Comparison of ENCODE assay signal across 1 cellular context in the genomic region with DNA sequence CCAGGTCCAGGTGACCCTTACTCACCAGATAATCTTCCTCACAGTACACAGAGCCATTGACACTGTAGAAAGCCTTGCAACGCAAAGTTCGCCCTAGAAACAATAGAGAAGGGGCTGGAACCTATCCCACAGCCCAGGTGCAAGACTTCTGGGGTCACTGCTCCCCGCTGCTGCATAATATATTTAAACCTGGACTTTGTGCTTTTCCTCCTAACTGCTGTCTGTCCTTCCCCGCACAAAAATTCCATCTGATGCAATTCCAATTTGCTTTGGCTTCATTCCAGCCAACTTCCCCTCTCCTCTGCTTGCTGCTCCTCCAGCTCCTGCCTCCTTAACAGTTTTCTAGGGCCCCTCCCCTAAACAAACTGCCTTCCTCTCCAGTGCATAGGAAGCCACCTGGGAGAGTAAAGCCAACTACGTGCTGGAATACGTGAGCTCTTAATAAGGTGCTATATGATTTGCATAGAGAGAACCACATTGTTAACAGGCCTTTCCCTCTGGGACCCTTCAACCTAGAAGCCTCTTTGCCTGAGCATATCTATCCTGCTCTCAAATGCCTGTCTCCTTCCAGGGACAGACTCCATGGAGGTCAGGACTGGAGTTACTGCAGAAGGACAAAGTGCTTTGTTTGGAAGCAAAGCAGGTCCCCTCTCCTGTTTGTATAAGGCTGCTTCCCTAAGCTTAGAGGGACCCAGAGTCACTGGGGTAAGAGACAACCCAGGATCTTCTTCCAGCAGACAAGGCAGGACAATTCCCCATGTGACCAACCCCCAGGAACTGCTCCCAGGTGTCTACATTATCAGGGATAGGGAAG.
TF ChIP-seq lines count a peak whose summit lies in the region.

No MANE protein-coding gene starts in this region.

TF ChIP-seq in HepG2, 621 proteins besides CTCF, POLR2A, EP300 and RAD21 (continued from another document and continues in another):
- TF ChIP-seq, protein P1, sequence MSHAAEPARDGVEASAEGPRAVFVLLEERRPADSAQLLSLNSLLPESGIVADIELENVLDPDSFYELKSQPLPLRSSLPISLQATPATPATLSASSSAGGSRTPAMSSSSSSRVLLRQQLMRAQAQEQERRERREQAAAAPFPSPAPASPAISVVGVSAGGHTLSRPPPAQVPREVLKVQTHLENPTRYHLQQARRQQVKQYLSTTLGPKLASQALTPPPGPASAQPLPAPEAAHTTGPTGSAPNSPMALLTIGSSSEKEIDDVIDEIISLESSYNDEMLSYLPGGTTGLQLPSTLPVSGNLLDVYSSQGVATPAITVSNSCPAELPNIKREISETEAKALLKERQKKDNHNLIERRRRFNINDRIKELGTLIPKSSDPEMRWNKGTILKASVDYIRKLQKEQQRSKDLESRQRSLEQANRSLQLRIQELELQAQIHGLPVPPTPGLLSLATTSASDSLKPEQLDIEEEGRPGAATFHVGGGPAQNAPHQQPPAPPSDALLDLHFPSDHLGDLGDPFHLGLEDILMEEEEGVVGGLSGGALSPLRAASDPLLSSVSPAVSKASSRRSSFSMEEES (CRISPR knock-in tag; IDR thresholded peaks at IDR 0.05), result peak; percentile 75
- no peak for TF ChIP-seq PHB2 (IDR thresholded peaks at IDR 0.05; ENCODE audit: partially characterized antibody)
- TF ChIP-seq ZNF792 (CRISPR knock-in tag; IDR thresholded peaks at IDR 0.05), result peak; percentile 68
- TF ChIP-seq CHD4 (IDR thresholded peaks at IDR 0.05; ENCODE audit: borderline replicate concordance, low read length), result peak; percentile 98; the same call in 1 of the 2 replicates
- no peak for TF ChIP-seq NFIC (IDR thresholded peaks at IDR 0.05; ENCODE audit: low read length)
- 0 out of 2 replicates have a peak, but pooled peaks have one; percentile 9 for TF ChIP-seq MZF1 (CRISPR knock-in tag; IDR thresholded peaks at IDR 0.05; ENCODE audit: borderline replicate concordance)
- TF ChIP-seq, protein P2, sequence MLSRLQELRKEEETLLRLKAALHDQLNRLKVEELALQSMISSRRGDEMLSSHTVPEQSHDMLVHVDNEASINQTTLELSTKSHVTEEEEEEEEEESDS (CRISPR knock-in tag; IDR thresholded peaks at IDR 0.05; ENCODE audit: borderline replicate concordance), result no peak
- TF ChIP-seq, protein P3, sequence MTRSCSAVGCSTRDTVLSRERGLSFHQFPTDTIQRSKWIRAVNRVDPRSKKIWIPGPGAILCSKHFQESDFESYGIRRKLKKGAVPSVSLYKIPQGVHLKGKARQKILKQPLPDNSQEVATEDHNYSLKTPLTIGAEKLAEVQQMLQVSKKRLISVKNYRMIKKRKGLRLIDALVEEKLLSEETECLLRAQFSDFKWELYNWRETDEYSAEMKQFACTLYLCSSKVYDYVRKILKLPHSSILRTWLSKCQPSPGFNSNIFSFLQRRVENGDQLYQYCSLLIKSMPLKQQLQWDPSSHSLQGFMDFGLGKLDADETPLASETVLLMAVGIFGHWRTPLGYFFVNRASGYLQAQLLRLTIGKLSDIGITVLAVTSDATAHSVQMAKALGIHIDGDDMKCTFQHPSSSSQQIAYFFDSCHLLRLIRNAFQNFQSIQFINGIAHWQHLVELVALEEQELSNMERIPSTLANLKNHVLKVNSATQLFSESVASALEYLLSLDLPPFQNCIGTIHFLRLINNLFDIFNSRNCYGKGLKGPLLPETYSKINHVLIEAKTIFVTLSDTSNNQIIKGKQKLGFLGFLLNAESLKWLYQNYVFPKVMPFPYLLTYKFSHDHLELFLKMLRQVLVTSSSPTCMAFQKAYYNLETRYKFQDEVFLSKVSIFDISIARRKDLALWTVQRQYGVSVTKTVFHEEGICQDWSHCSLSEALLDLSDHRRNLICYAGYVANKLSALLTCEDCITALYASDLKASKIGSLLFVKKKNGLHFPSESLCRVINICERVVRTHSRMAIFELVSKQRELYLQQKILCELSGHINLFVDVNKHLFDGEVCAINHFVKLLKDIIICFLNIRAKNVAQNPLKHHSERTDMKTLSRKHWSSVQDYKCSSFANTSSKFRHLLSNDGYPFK (CRISPR knock-in tag; IDR thresholded peaks at IDR 0.05; ENCODE audit: borderline replicate concordance), result peak; percentile 64; the same call in 1 of the 2 replicates
- peak; percentile 50 for TF ChIP-seq U2AF1 (optimal IDR thresholded peaks at IDR 0.05; ENCODE audit: low read depth, low read length)
- TF ChIP-seq ZNF543 (CRISPR knock-in tag; IDR thresholded peaks at IDR 0.05), result peak; percentile 74; the same call in 1 of the 2 replicates
- TF ChIP-seq ZMYM2 (CRISPR knock-in tag; IDR thresholded peaks at IDR 0.05), result no peak
- peak; percentile 56; the same call in 1 of the 2 replicates for TF ChIP-seq ZNF616 (CRISPR knock-in tag; IDR thresholded peaks at IDR 0.05; ENCODE audit: low read depth)
- TF ChIP-seq, protein P4, sequence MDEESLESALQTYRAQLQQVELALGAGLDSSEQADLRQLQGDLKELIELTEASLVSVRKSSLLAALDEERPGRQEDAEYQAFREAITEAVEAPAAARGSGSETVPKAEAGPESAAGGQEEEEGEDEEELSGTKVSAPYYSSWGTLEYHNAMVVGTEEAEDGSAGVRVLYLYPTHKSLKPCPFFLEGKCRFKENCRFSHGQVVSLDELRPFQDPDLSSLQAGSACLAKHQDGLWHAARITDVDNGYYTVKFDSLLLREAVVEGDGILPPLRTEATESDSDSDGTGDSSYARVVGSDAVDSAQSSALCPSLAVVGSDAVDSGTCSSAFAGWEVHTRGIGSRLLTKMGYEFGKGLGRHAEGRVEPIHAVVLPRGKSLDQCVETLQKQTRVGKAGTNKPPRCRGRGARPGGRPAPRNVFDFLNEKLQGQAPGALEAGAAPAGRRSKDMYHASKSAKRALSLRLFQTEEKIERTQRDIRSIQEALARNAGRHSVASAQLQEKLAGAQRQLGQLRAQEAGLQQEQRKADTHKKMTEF (CRISPR knock-in tag; IDR thresholded peaks at IDR 0.05), result peak; percentile 98
- TF ChIP-seq NFKB2 (CRISPR knock-in tag; IDR thresholded peaks at IDR 0.05; ENCODE audit: borderline replicate concordance), result no peak
- TF ChIP-seq HNRNPL (IDR thresholded peaks at IDR 0.05; ENCODE audit: low read depth, low read length), result no peak
- no peak for TF ChIP-seq REPIN1 (CRISPR knock-in tag; IDR thresholded peaks at IDR 0.05; ENCODE audit: borderline replicate concordance, low read depth)
- TF ChIP-seq MIER3 (CRISPR knock-in tag; IDR thresholded peaks at IDR 0.05; ENCODE audit: borderline replicate concordance), result peak; percentile 98
- no peak for TF ChIP-seq EZH2 (conservative IDR thresholded peaks at IDR 0.05; ENCODE audit: low read depth, low read length)
- TF ChIP-seq HOXD1 (CRISPR knock-in tag; IDR thresholded peaks at IDR 0.05), result no peak
- no peak for TF ChIP-seq TBP (CRISPR knock-in tag; IDR thresholded peaks at IDR 0.05)
- TF ChIP-seq ZNF10 (CRISPR knock-in tag; IDR thresholded peaks at IDR 0.05; ENCODE audit: borderline replicate concordance, low read depth), result no peak
- no peak for TF ChIP-seq ZNF256 (CRISPR knock-in tag; conservative IDR thresholded peaks at IDR 0.05)
- TF ChIP-seq, protein P5, sequence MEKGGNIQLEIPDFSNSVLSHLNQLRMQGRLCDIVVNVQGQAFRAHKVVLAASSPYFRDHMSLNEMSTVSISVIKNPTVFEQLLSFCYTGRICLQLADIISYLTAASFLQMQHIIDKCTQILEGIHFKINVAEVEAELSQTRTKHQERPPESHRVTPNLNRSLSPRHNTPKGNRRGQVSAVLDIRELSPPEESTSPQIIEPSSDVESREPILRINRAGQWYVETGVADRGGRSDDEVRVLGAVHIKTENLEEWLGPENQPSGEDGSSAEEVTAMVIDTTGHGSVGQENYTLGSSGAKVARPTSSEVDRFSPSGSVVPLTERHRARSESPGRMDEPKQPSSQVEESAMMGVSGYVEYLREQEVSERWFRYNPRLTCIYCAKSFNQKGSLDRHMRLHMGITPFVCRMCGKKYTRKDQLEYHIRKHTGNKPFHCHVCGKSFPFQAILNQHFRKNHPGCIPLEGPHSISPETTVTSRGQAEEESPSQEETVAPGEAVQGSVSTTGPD (CRISPR knock-in tag; IDR thresholded peaks at IDR 0.05), result no peak
- TF ChIP-seq, protein P6, sequence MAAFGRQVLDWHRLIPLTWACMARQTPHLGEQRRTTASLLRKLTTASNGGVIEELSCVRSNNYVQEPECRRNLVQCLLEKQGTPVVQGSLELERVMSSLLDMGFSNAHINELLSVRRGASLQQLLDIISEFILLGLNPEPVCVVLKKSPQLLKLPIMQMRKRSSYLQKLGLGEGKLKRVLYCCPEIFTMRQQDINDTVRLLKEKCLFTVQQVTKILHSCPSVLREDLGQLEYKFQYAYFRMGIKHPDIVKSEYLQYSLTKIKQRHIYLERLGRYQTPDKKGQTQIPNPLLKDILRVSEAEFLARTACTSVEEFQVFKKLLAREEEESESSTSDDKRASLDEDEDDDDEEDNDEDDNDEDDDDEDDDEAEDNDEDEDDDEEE (CRISPR knock-in tag; IDR thresholded peaks at IDR 0.05), result no peak
- TF ChIP-seq ZNF124 (CRISPR knock-in tag; IDR thresholded peaks at IDR 0.05), result peak; percentile 91
- TF ChIP-seq ZNF652 (CRISPR knock-in tag; IDR thresholded peaks at IDR 0.05; ENCODE audit: borderline replicate concordance, low read depth), result no peak
- peak; percentile 28; the same call in 1 of the 2 replicates for TF ChIP-seq ZNF274 (CRISPR knock-in tag; IDR thresholded peaks at IDR 0.05)
- no peak for TF ChIP-seq SMYD3 (CRISPR knock-in tag; IDR thresholded peaks at IDR 0.05)
- peak; percentile 21 for TF ChIP-seq ZNF883 (CRISPR knock-in tag; IDR thresholded peaks at IDR 0.05; ENCODE audit: not compliant biosample characterization)
- TF ChIP-seq, protein P7, sequence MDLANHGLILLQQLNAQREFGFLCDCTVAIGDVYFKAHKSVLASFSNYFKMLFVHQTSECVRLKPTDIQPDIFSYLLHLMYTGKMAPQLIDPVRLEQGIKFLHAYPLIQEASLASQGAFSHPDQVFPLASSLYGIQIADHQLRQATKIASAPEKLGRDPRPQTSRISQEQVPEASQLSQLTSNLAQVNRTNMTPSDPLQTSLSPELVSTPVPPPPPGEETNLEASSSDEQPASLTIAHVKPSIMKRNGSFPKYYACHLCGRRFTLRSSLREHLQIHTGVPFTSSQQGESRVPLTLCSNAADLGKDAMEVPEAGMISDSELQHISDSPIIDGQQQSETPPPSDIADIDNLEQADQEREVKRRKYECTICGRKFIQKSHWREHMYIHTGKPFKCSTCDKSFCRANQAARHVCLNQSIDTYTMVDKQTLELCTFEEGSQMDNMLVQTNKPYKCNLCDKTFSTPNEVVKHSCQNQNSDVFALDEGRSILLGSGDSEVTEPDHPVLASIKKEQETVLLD (CRISPR knock-in tag; IDR thresholded peaks at IDR 0.05; ENCODE audit: low read depth), result no peak
- peak; percentile 72 for TF ChIP-seq POLR2AphosphoS5 (IDR thresholded peaks at IDR 0.05; ENCODE audit: low read depth, low read length)
- no peak for TF ChIP-seq ZNF17 (CRISPR knock-in tag; IDR thresholded peaks at IDR 0.05)
- TF ChIP-seq SALL2 (CRISPR knock-in tag; IDR thresholded peaks at IDR 0.05), result no peak
- no peak for TF ChIP-seq SNAI1 (CRISPR knock-in tag; IDR thresholded peaks at IDR 0.05; ENCODE audit: borderline replicate concordance)
- peak; percentile 54 for TF ChIP-seq GABPB1 (CRISPR knock-in tag; IDR thresholded peaks at IDR 0.05)
- TF ChIP-seq SETDB1 (CRISPR knock-in tag; IDR thresholded peaks at IDR 0.05; ENCODE audit: borderline replicate concordance), result no peak
- peak; percentile 7; the same call in 1 of the 2 replicates for TF ChIP-seq NFE2L2 (IDR thresholded peaks at IDR 0.05; ENCODE audit: low read length)
- TF ChIP-seq ATF7-NPFF (CRISPR knock-in tag; IDR thresholded peaks at IDR 0.05; ENCODE audit: low read depth), result no peak; the same call in 1 of the 2 replicates
- no peak for TF ChIP-seq ZNF703 (CRISPR knock-in tag; IDR thresholded peaks at IDR 0.05; ENCODE audit: borderline replicate concordance)
- TF ChIP-seq JUNB (CRISPR knock-in tag; IDR thresholded peaks at IDR 0.05; ENCODE audit: borderline replicate concordance), result no peak
- TF ChIP-seq ZNF136 (CRISPR knock-in tag; IDR thresholded peaks at IDR 0.05; ENCODE audit: low read depth), result peak; percentile 76; the same call in 1 of the 2 replicates
- no peak for TF ChIP-seq ZNF296 (CRISPR knock-in tag; conservative IDR thresholded peaks at IDR 0.05)
- TF ChIP-seq ZNF780A (CRISPR knock-in tag; IDR thresholded peaks at IDR 0.05), result no peak
- peak; percentile 69; the same call in 1 of the 2 replicates for TF ChIP-seq ZMYM3 (CRISPR knock-in tag; IDR thresholded peaks at IDR 0.05)
- no peak for TF ChIP-seq ATF1 (CRISPR knock-in tag; IDR thresholded peaks at IDR 0.05)
- peak; percentile 63; the same call in 1 of the 2 replicates for TF ChIP-seq TBX3 (IDR thresholded peaks at IDR 0.05; ENCODE audit: borderline replicate concordance)
- TF ChIP-seq ZNF772 (CRISPR knock-in tag; IDR thresholded peaks at IDR 0.05), result peak; percentile 96
- TF ChIP-seq, protein P8, sequence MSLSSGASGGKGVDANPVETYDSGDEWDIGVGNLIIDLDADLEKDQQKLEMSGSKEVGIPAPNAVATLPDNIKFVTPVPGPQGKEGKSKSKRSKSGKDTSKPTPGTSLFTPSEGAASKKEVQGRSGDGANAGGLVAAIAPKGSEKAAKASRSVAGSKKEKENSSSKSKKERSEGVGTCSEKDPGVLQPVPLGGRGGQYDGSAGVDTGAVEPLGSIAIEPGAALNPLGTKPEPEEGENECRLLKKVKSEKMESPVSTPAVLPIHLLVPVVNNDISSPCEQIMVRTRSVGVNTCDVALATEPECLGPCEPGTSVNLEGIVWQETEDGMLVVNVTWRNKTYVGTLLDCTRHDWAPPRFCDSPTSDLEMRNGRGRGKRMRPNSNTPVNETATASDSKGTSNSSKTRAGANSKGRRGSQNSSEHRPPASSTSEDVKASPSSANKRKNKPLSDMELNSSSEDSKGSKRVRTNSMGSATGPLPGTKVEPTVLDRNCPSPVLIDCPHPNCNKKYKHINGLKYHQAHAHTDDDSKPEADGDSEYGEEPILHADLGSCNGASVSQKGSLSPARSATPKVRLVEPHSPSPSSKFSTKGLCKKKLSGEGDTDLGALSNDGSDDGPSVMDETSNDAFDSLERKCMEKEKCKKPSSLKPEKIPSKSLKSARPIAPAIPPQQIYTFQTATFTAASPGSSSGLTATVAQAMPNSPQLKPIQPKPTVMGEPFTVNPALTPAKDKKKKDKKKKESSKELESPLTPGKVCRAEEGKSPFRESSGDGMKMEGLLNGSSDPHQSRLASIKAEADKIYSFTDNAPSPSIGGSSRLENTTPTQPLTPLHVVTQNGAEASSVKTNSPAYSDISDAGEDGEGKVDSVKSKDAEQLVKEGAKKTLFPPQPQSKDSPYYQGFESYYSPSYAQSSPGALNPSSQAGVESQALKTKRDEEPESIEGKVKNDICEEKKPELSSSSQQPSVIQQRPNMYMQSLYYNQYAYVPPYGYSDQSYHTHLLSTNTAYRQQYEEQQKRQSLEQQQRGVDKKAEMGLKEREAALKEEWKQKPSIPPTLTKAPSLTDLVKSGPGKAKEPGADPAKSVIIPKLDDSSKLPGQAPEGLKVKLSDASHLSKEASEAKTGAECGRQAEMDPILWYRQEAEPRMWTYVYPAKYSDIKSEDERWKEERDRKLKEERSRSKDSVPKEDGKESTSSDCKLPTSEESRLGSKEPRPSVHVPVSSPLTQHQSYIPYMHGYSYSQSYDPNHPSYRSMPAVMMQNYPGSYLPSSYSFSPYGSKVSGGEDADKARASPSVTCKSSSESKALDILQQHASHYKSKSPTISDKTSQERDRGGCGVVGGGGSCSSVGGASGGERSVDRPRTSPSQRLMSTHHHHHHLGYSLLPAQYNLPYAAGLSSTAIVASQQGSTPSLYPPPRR (CRISPR knock-in tag; IDR thresholded peaks at IDR 0.05; ENCODE audit: borderline replicate concordance), result peak; percentile 92
- no peak for TF ChIP-seq ZNF768 (CRISPR knock-in tag; IDR thresholded peaks at IDR 0.05)
- no peak for TF ChIP-seq HOXA9 (CRISPR knock-in tag; IDR thresholded peaks at IDR 0.05; ENCODE audit: borderline replicate concordance)
- TF ChIP-seq RCOR2 (CRISPR knock-in tag; IDR thresholded peaks at IDR 0.05), result peak; percentile 91
- TF ChIP-seq ERF (CRISPR knock-in tag; IDR thresholded peaks at IDR 0.05), result peak; percentile 98
